8 cellular contexts compared by ENCODE assay signal in the genomic region with DNA sequence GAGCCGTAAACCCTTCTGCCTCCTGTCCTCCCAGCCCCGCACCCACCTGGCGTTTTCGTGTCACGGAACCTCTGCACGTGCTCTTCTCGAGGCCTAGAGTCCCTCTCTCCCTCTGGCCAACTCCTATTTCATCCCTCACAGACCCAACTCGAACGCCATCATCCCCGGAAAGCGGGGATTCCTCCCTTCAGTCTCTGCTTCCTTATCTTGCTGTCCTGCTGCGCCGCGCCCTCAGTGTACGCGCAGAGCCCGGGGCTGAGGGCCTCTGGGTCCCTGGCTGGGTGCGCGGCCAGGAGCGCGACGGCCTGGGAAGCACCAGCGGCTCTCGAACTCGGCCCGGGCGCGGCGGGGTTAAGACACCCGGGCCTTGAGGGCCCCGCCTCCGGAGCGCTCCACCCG. TPM values are rescaled to one million over a fixed set of nuclear protein-coding genes. Genes with fewer than 3 reads are reported as not detected.
A peak's percentile ranks its signal among the peaks of the same experiment; 100 is the strongest.
DNase-seq lines count a peak whose midpoint lies in the region; ATAC-seq and TF ChIP-seq lines count a peak whose summit lies in the region.

No MANE protein-coding gene starts in this region.

- no peak for TF ChIP-seq CTCF in AG09309 (IDR thresholded peaks at IDR 0.05; ENCODE audit: control insufficient read depth, insufficient read depth, low read depth, low read length, missing control alignments)

- peak overlapping the region; percentile 96 to 97 for H3K27ac Mint-ChIP-seq in T-cell
- peak overlapping the region; percentile 90 for H3K27ac Mint-ChIP-seq in stimulated activated naive CD8-positive, alpha-beta T cell treated with anti-CD3 and anti-CD28 coated beads, Interleukin-15, Interleukin-2, amounts not matched to agents 100 ng/mL and 50 ng/mL, for 24 hours

- H3K4ac ChIP-seq in mesenchymal stem cell (ENCODE audit: low read depth in 1 of 2, low read length in 2 of 2) = peak overlapping the region; percentile 49 to 92

- peaks cover 12 to 20% of the 10 kb centered on the region in 2 experiments for H3K36me3 ChIP-seq in mesenchymal stem cell (ENCODE audit: control insufficient read depth in 1 of 2, insufficient read depth in 2 of 2, low read depth in 1 of 2, low read length in 2 of 2)

- H3K79me1 ChIP-seq in mesenchymal stem cell (replicated peaks; ENCODE audit: low read length, poor library complexity, severe bottlenecking) = peaks cover 14% of the 10 kb centered on the region

- H2BK120ac ChIP-seq in mesenchymal stem cell (ENCODE audit: low read depth, low read length) = peak overlapping the region; percentile 97

- peak overlapping the region; percentile 100 for H2BK5ac ChIP-seq in mesenchymal stem cell (ENCODE audit: low read depth, low read length, poor library complexity, severe bottlenecking)

- H3K27ac ChIP-seq in mesenchymal stem cell (ENCODE audit: low read length, poor library complexity, severe bottlenecking) = peak overlapping the region; percentile 83

- H2AFZ ChIP-seq in mesenchymal stem cell (ENCODE audit: low read depth, low read length) = peak overlapping the region; percentile 79

- WGBS in mesenchymal stem cell = 3% methylated on average over 32 of the region's 34 CpGs

- peaks cover 28% of the 10 kb centered on the region for H3K4me1 ChIP-seq in mesenchymal stem cell (ENCODE audit: control insufficient read depth, insufficient read depth, low read depth, low read length)

- H3K18ac ChIP-seq in mesenchymal stem cell (ENCODE audit: low read depth in 1 of 2, low read length in 2 of 2) = peak overlapping the region; percentile 25 to 95

- peak overlapping the region; percentile 57 for H4K91ac ChIP-seq in mesenchymal stem cell (ENCODE audit: low read length)

- ATAC-seq in HG02759 (IDR thresholded peaks at IDR 0.05; ENCODE audit: unreplicated experiment) (peak; percentile 56), T-cell (replicated peaks in 1 of 4) (peak; percentile 73 to 82 (median 76))

- CTCF ChIA-PET in T-cell (lab: Charles Lee) = interaction anchor here in 1 of 2 donors (1.2 to 1.4 kb wide), 3 partner anchors 9 to 88 kb away, joined by 4 to 9 read pairs (median 7); a partner anchor contains a TSS

- H3K27me3 ChIP-seq in mesenchymal stem cell (ENCODE audit: control insufficient read depth in 1 of 2, insufficient read depth in 1 of 2, low read length in 2 of 2) = no peaks in the 10 kb centered on the region

- POLR2A ChIA-PET in T-cell (lab: Charles Lee) = interaction anchor here in 1 of 2 donors (0.7 kb wide), 1 partner anchor 65 kb away, joined by 3 read pairs; no protein-coding TSS in a partner anchor

- H2AK5ac ChIP-seq in mesenchymal stem cell (ENCODE audit: low read length, severe bottlenecking) = no peak overlapping the region

- H3K9ac ChIP-seq in mesenchymal stem cell (ENCODE audit: low read length) = peak overlapping the region; percentile 97

- H3K14ac ChIP-seq in mesenchymal stem cell (ENCODE audit: low read length in 2 of 2) = peak overlapping the region in 1 of 2 experiments; percentile 13

- peak overlapping the region in 1 of 2 experiments; percentile 34 for H3K23ac ChIP-seq in mesenchymal stem cell (ENCODE audit: low read length in 2 of 2)

- peak; percentile 96 for TF ChIP-seq POLR2A in GM15510 (IDR thresholded peaks at IDR 0.05; ENCODE audit: borderline replicate concordance, extremely low read depth, insufficient read length)

- H2BK15ac ChIP-seq in mesenchymal stem cell (ENCODE audit: low read depth, poor library complexity, severe bottlenecking) = no peak overlapping the region

- H3K27me3 Mint-ChIP-seq in T-cell = no peaks in the 10 kb centered on the region
- H3K27me3 Mint-ChIP-seq in stimulated activated naive CD8-positive, alpha-beta T cell treated with anti-CD3 and anti-CD28 coated beads, Interleukin-15, Interleukin-2, amounts not matched to agents 100 ng/mL and 50 ng/mL, for 24 hours = no peaks in the 10 kb centered on the region

- no peak for DNase-seq in AG09309 (ENCODE audit: low read depth)
- peak; percentile 79 for DNase-seq in NCI-H1092 (lab: John Stamatoyannopoulos, UW)
- peak in 14 of 34 experiments; percentile 71 to 84 (median 77) for DNase-seq in T-cell
- DNase-seq in dermis blood vessel endothelial cell = peak; percentile 77
- DNase-seq in mesenchymal stem cell = no peak

- H2BK12ac ChIP-seq in mesenchymal stem cell (ENCODE audit: low read length in 2 of 2) = peak overlapping the region; percentile 14 to 93

- H3K4me3 ChIP-seq in AG09309 (ENCODE audit: control insufficient read depth, low read depth, low read length) = peak overlapping the region; percentile 83
- peak overlapping the region; percentile 94 to 95 for H3K4me3 ChIP-seq in mesenchymal stem cell (ENCODE audit: insufficient read depth in 1 of 2, low read depth in 1 of 2, low read length in 2 of 2)

- H3K4me1 Mint-ChIP-seq in T-cell = peaks cover 44 to 69% (median 55%) of the 10 kb centered on the region in 3 donors
- H3K4me1 Mint-ChIP-seq in stimulated activated naive CD8-positive, alpha-beta T cell treated with anti-CD3 and anti-CD28 coated beads, Interleukin-15, Interleukin-2, amounts not matched to agents 100 ng/mL and 50 ng/mL, for 24 hours (ENCODE audit: low read depth) = peaks cover 37% of the 10 kb centered on the region

- H3K4me3 Mint-ChIP-seq in T-cell = peak overlapping the region; percentile 95 to 99 (median 97)
- peak overlapping the region; percentile 88 for H3K4me3 Mint-ChIP-seq in stimulated activated naive CD8-positive, alpha-beta T cell treated with anti-CD3 and anti-CD28 coated beads, Interleukin-15, Interleukin-2, amounts not matched to agents 100 ng/mL and 50 ng/mL, for 24 hours

- H3K9me3 Mint-ChIP-seq in T-cell = no peaks in the 10 kb centered on the region
- H3K9me3 Mint-ChIP-seq in stimulated activated naive CD8-positive, alpha-beta T cell treated with anti-CD3 and anti-CD28 coated beads, Interleukin-15, Interleukin-2, amounts not matched to agents 100 ng/mL and 50 ng/mL, for 24 hours = no peaks in the 10 kb centered on the region

- H3K9me3 ChIP-seq in mesenchymal stem cell (ENCODE audit: control insufficient read depth, low read length) = no peaks in the 10 kb centered on the region

- peak overlapping the region; percentile 67 for H4K8ac ChIP-seq in mesenchymal stem cell (ENCODE audit: low read length)

- H3K36me3 Mint-ChIP-seq in T-cell = peaks cover 24% of the 10 kb centered on the region
- H3K36me3 Mint-ChIP-seq in stimulated activated naive CD8-positive, alpha-beta T cell treated with anti-CD3 and anti-CD28 coated beads, Interleukin-15, Interleukin-2, amounts not matched to agents 100 ng/mL and 50 ng/mL, for 24 hours (ENCODE audit: low read depth) = peaks cover 45% of the 10 kb centered on the region

- H3K4me2 ChIP-seq in mesenchymal stem cell (ENCODE audit: low read length, poor library complexity, severe bottlenecking) = peak overlapping the region; percentile 82

RNA-seq across cellular contexts. Expression of a gene that starts 0.5 kb away (rescaled TPM):
- total RNA-seq in T-cell (100 to 1,000 TPM; 107 to 145 (median 127) TPM), dermis blood vessel endothelial cell (6.5 and 22.1 TPM in 2 replicates)
- polyA plus RNA-seq in mesenchymal stem cell (2013, experiment 1 of 2) = 12.0 TPM
- 10.4 TPM for polyA plus RNA-seq in mesenchymal stem cell (2013, experiment 2 of 2)

RNA-seq across cellular contexts. Expression of a gene that starts 19.9 kb away (rescaled TPM):
- total RNA-seq in T-cell (10 to 100 TPM; 11.1 to 24.9 (median 19.1) TPM), dermis blood vessel endothelial cell (35.7 and 60.4 TPM in 2 replicates)
- polyA plus RNA-seq in mesenchymal stem cell (2013, experiment 1 of 2) = 16.5 TPM
- 13.7 TPM for polyA plus RNA-seq in mesenchymal stem cell (2013, experiment 2 of 2)

Comparison
In these comparisons a context has a peak if more than half of its experiments do, and no peak if none do; other contexts are left out.
1. DNase-seq: peak in NCI-H1092 (single experiment) and dermis blood vessel endothelial cell (single experiment); none in AG09309 (single experiment) and mesenchymal stem cell (single experiment).